In the genomic region with DNA sequence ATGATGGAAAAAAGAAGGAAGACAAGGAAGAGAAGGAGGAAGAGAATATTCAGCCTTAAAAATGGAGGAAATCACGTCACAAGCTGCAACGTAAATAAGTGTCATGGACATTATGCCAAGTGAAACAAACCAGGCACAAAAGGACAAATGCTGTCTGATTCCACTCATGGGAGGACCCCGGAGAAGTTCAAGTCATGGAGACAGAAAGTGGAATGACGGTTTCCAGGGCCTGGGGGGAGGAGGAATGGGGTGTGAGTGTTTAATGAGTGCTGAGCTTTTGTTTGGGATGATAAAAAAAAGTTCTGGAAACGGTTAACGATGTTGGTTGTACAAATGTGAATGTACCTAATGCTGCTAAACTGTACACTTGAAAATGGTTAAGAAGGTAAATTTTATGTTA, we compare ENCODE assay signal across 17 cellular contexts.
DNase-seq lines count a peak whose midpoint lies in the region; ATAC-seq and TF ChIP-seq lines count a peak whose summit lies in the region.
"Had no signal": no experiment of that assay in that cellular context is flagged by ENCODE, and none has a peak within 500 bp of the region (broad histone marks: within the 10 kb centered on the region; RNA-seq: fewer than 3 reads in every experiment).

No MANE protein-coding gene starts in this region.

- no peak overlapping the region for H2AFZ ChIP-seq in PC-9
- H2AFZ ChIP-seq: neural progenitor cell had no signal

- no TSS peak for BruUV-seq in PC-9 (replicated peaks; lab: Mats Ljungman, UMichigan)

- H3K9me2 ChIP-seq in PC-9 (ENCODE audit: insufficient read depth) = no peaks in the 10 kb centered on the region; the same call in 1 of the 2 replicates

- intact Hi-C loops in PC-9 (cut with micrococcal nuclease; ENCODE audit: unreplicated experiment) = no loop called here

- H3K4me1 ChIP-seq in PC-9 (replicated peaks; ENCODE audit: insufficient read depth) = 0 out of 2 replicates have a peak, but pooled peaks cover 7% of the 10 kb centered on the region

- H3K9me3 ChIP-seq in PC-9 (ENCODE audit: insufficient read depth, low read depth) = no peaks in the 10 kb centered on the region

- H3K27me3 ChIP-seq in PC-9 (ENCODE audit: insufficient read depth, low read depth) = peaks cover 34% of the 10 kb centered on the region
- H3K27me3 ChIP-seq: neural progenitor cell had no signal

- no peaks in the 10 kb centered on the region for H3F3A ChIP-seq in PC-9 (ENCODE audit: insufficient read depth, low read depth)

- ATAC-seq in GM19351 (IDR thresholded peaks at IDR 0.05; ENCODE audit: unreplicated experiment) = no peak
- no peak for ATAC-seq in esophagus mucosa
- no peak for ATAC-seq in HG03196 (IDR thresholded peaks at IDR 0.05; ENCODE audit: unreplicated experiment)

- H3K36me3 ChIP-seq in PC-9 (ENCODE audit: low read depth) = no peaks in the 10 kb centered on the region
- H3K36me3 ChIP-seq: neural progenitor cell, WERI-Rb-1 had no signal

- H4K20me1 ChIP-seq in PC-9 (ENCODE audit: insufficient read depth) = no peaks in the 10 kb centered on the region

- 0 out of 2 replicates have a peak overlapping the region, but pooled peaks have one; percentile 19 for H3K4me2 ChIP-seq in PC-9
- H3K4me2 ChIP-seq: neural progenitor cell had no signal

- TF ChIP-seq CTCF in PC-9 (conservative IDR thresholded peaks at IDR 0.05) = no peak
- TF ChIP-seq CTCF in fibroblast of villous mesenchyme (IDR thresholded peaks at IDR 0.05; ENCODE audit: insufficient read depth, low read depth, low read length) = no peak

- DNase-seq in NCI-H1092 treated with DMSO at 0.1 percent for 48 hours (lab: John Stamatoyannopoulos, UW) (peak; percentile 69), NCI-H1092 (lab: John Stamatoyannopoulos, UW) (no peak), NCI-H1105 treated with DMSO at 0.1 percent for 48 hours (lab: John Stamatoyannopoulos, UW) (peak; percentile 85), PC-9 (no peak), fibroblast of villous mesenchyme (ENCODE audit: low read depth) (peak; percentile 28)
- DNase-seq: activated gamma-delta T cell treated with Interleukin-2 at 50 U/mL for 16 hours; anterior cingulate cortex; glutamatergic neuron; NCI-H82; stimulated activated naive CD8-positive, alpha-beta T cell treated with anti-CD3 and anti-CD28 coated beads, Interleukin-15, Interleukin-2, amounts not matched to agents 100 U/mL and 50 U/mL, for 24 hours; WERI-Rb-1 had no signal

- H3K79me2 ChIP-seq in PC-9 (ENCODE audit: low read depth) = no peaks in the 10 kb centered on the region

- CTCF ChIA-PET in PC-9 (lab: Charles Lee) = no interaction called here

- H3K27ac ChIP-seq in PC-9 = no peak overlapping the region
- H3K27ac ChIP-seq: C4-2B, neural progenitor cell, RWPE1, WERI-Rb-1 had no signal

- POLR2A ChIA-PET in PC-9 (lab: Charles Lee; ENCODE audit: unreplicated experiment) = no interaction called here

- H3K4me3 ChIP-seq in PC-9 (no peak overlapping the region), fibroblast of villous mesenchyme (ENCODE audit: low read depth, low read length) (no peak overlapping the region)
- H3K4me3 ChIP-seq: neural progenitor cell had no signal

Comparison
In these comparisons a context has a peak if more than half of its experiments do, and no peak if none do; other contexts are left out.
1. DNase-seq: peak in NCI-H1092 treated with DMSO at 0.1 percent for 48 hours (single experiment), NCI-H1105 treated with DMSO at 0.1 percent for 48 hours (single experiment) and fibroblast of villous mesenchyme (single experiment); none in NCI-H1092 (single experiment) and PC-9 (0 of 2).